In the genomic region with DNA sequence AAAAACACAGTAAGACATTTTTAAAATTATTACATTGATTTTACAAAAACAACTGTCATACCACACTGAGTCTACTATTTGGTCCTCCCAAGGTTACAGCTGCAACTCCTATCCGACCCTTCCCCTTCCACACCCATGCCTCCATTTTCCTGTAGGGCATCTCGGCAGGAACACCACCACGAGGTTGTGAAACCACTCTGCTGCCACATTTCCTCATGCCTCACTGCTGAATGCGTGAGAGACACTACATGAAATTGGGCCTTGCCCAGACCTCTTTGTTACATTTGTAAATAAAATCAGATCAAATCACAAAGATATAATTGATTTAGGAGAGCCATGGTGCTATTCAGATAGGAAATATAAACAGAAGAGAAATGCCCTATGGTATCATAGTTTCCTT, we compare ENCODE assay signal across 1 cellular context.
TF ChIP-seq lines count a peak whose summit lies in the region.

No MANE protein-coding gene starts in this region.

TF ChIP-seq in SK-N-SH treated with all-trans-retinoic acid at 6 μM for 48 hours, 23 proteins besides CTCF, POLR2A, EP300 and RAD21 (continued from another document):
- TF ChIP-seq, protein P1, sequence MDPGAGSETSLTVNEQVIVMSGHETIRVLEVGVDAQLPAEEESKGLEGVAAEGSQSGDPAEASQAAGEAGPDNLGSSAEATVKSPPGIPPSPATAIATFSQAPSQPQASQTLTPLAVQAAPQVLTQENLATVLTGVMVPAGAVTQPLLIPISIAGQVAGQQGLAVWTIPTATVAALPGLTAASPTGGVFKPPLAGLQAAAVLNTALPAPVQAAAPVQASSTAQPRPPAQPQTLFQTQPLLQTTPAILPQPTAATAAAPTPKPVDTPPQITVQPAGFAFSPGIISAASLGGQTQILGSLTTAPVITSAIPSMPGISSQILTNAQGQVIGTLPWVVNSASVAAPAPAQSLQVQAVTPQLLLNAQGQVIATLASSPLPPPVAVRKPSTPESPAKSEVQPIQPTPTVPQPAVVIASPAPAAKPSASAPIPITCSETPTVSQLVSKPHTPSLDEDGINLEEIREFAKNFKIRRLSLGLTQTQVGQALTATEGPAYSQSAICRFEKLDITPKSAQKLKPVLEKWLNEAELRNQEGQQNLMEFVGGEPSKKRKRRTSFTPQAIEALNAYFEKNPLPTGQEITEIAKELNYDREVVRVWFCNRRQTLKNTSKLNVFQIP (CRISPR knock-in tag; IDR thresholded peaks at IDR 0.05; ENCODE audit: borderline replicate concordance, low read depth), result no peak
- TF ChIP-seq ZC3H10 (CRISPR knock-in tag; IDR thresholded peaks at IDR 0.05) (no peak), SNAI2 (CRISPR knock-in tag; IDR thresholded peaks at IDR 0.05) (no peak), CSDC2 (CRISPR knock-in tag; IDR thresholded peaks at IDR 0.05) (no peak), ESRRG (CRISPR knock-in tag; IDR thresholded peaks at IDR 0.05) (no peak), OSR1 (CRISPR knock-in tag; IDR thresholded peaks at IDR 0.05) (no peak), ZNF70 (CRISPR knock-in tag; IDR thresholded peaks at IDR 0.05) (no peak), ZNF565 (CRISPR knock-in tag; conservative IDR thresholded peaks at IDR 0.05; ENCODE audit: low read depth) (no peak), TCF4 (CRISPR knock-in tag; IDR thresholded peaks at IDR 0.05; ENCODE audit: borderline replicate concordance) (no peak), ZNF8 (CRISPR knock-in tag; IDR thresholded peaks at IDR 0.05) (no peak)
- TF ChIP-seq, protein P2, sequence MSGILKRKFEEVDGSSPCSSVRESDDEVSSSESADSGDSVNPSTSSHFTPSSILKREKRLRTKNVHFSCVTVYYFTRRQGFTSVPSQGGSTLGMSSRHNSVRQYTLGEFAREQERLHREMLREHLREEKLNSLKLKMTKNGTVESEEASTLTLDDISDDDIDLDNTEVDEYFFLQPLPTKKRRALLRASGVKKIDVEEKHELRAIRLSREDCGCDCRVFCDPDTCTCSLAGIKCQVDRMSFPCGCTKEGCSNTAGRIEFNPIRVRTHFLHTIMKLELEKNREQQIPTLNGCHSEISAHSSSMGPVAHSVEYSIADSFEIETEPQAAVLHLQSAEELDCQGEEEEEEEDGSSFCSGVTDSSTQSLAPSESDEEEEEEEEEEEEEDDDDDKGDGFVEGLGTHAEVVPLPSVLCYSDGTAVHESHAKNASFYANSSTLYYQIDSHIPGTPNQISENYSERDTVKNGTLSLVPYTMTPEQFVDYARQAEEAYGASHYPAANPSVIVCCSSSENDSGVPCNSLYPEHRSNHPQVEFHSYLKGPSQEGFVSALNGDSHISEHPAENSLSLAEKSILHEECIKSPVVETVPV (CRISPR knock-in tag; IDR thresholded peaks at IDR 0.05), result no peak
- TF ChIP-seq, protein P3, sequence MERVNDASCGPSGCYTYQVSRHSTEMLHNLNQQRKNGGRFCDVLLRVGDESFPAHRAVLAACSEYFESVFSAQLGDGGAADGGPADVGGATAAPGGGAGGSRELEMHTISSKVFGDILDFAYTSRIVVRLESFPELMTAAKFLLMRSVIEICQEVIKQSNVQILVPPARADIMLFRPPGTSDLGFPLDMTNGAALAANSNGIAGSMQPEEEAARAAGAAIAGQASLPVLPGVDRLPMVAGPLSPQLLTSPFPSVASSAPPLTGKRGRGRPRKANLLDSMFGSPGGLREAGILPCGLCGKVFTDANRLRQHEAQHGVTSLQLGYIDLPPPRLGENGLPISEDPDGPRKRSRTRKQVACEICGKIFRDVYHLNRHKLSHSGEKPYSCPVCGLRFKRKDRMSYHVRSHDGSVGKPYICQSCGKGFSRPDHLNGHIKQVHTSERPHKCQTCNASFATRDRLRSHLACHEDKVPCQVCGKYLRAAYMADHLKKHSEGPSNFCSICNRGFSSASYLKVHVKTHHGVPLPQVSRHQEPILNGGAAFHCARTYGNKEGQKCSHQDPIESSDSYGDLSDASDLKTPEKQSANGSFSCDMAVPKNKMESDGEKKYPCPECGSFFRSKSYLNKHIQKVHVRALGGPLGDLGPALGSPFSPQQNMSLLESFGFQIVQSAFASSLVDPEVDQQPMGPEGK (CRISPR knock-in tag; IDR thresholded peaks at IDR 0.05; ENCODE audit: borderline replicate concordance), result no peak
